ENCODE assay signal across 13 cellular contexts in the genomic region with DNA sequence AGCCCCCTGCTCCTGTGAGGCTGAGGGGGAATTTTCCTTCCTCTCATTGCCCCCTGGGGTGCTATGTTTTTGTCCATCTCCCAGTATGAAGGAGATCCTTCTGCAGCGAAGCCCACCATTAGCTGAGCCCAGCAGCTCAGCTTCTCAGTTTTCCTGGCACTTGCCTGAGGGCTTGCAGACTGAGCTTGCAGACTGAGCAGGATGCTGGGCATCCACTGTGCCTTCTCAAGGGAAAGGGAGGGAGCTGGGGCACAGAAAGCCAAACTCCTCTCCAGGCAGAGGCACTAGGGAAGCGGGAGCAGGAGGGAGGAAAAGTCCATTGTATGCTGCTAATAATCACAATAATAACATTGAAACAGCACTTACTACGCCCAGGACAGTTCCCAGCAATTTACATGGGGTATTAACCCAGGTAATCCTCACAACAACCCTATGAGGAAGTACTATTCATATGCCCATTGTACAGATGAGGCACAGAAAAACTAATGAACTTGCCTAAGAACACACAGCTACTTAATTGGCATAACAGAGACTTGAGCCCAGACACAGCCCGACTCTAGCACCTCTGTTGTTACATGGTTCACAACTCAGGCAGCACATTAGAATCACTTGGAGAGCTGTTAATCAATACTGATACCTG.
"Had no signal": no experiment of that assay in that cellular context is flagged by ENCODE, and none has a peak within 500 bp of the region (broad histone marks: within the 10 kb centered on the region; RNA-seq: fewer than 3 reads in every experiment).

No MANE protein-coding gene starts in this region.

- H3K27ac ChIP-seq: body of pancreas, coronary artery, esophagus squamous epithelium, spleen, testis, upper lobe of left lung had no signal

- DNase-seq: activated CD4-positive, CD25-positive, alpha-beta regulatory T cell treated with anti-CD3 and anti-CD28 coated beads, Interleukin-2, amount 50 U/mL, for 72 hours; activated naive CD8-positive, alpha-beta T cell treated with anti-CD3 and anti-CD28 coated beads for 36 hours; effector CD4-positive, alpha-beta T cell; esophagus squamous epithelium; glutamatergic neuron; spleen; stimulated activated naive CD8-positive, alpha-beta T cell treated with anti-CD3 and anti-CD28 coated beads, Interleukin-15, amount 100 ng/mL, for 72 hours; T-helper 9 cell had no signal

- H3K4me1 ChIP-seq: testis, upper lobe of left lung had no signal

- H3K27me3 Mint-ChIP-seq: activated naive CD8-positive, alpha-beta T cell treated with anti-CD3 and anti-CD28 coated beads for 36 hours; stimulated activated naive CD8-positive, alpha-beta T cell treated with anti-CD3 and anti-CD28 coated beads, Interleukin-15, amount 100 ng/mL, for 72 hours had no signal

- H3K9me3 Mint-ChIP-seq: activated naive CD8-positive, alpha-beta T cell treated with anti-CD3 and anti-CD28 coated beads for 36 hours; activated T-helper 1 cell treated with anti-CD3 and anti-CD28 coated beads, Interleukin-12 subunit alpha, Interleukin-12 subunit beta, Interleukin-2, Interleukin-4 antibody, amounts not matched to agents 30 ng/mL and 10 ng/mL and 1 ng/mL, durations not matched to agents 14 hours and 24 hours and 36 hours had no signal

- H3K36me3 ChIP-seq: esophagus squamous epithelium, spleen, upper lobe of left lung had no signal

- H3K9me3 ChIP-seq: body of pancreas, esophagus squamous epithelium, spleen, testis, upper lobe of left lung had no signal

- H3K27me3 ChIP-seq: body of pancreas, esophagus squamous epithelium, spleen, testis, upper lobe of left lung had no signal

- H3K4me3 Mint-ChIP-seq: activated naive CD8-positive, alpha-beta T cell treated with anti-CD3 and anti-CD28 coated beads for 36 hours; activated T-helper 1 cell treated with anti-CD3 and anti-CD28 coated beads, Interleukin-12 subunit alpha, Interleukin-12 subunit beta, Interleukin-2, Interleukin-4 antibody, amounts not matched to agents 30 ng/mL and 10 ng/mL and 1 ng/mL, durations not matched to agents 14 hours and 24 hours and 36 hours; stimulated activated naive CD8-positive, alpha-beta T cell treated with anti-CD3 and anti-CD28 coated beads, Interleukin-15, amount 100 ng/mL, for 72 hours had no signal

- H3K4me3 ChIP-seq: body of pancreas, coronary artery, esophagus squamous epithelium, spleen, testis, upper lobe of left lung had no signal

- H3K36me3 Mint-ChIP-seq: activated naive CD8-positive, alpha-beta T cell treated with anti-CD3 and anti-CD28 coated beads for 36 hours had no signal

- H3K27ac Mint-ChIP-seq: activated naive CD8-positive, alpha-beta T cell treated with anti-CD3 and anti-CD28 coated beads for 36 hours; activated T-helper 1 cell treated with anti-CD3 and anti-CD28 coated beads, Interleukin-12 subunit alpha, Interleukin-12 subunit beta, Interleukin-2, Interleukin-4 antibody, amounts not matched to agents 30 ng/mL and 10 ng/mL and 1 ng/mL, durations not matched to agents 14 hours and 24 hours and 36 hours had no signal
